ENCODE assay signal across 11 cellular contexts in the genomic region with DNA sequence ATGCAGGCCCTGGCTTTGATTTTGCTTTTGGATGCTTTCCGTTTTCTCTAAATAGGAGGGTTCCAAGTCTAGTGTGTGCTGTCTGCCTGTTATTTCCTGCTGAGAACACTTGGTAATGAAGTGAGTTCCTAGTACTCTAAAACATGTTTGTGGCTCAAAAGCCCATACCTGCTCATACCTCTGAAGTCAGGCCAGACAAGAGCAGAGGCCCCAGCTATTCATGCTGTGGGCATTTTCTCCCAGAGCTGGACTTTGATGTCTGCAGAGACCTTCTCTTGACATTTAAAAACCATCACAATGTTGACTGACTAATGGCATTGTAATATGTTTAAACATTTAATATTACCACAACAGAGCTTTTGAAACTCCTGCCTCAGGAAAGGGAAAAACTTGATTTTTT.
A peak's percentile ranks its signal among the peaks of the same experiment; 100 is the strongest.
DNase-seq lines count a peak whose midpoint lies in the region; TF ChIP-seq lines count a peak whose summit lies in the region.
"Had no signal": no experiment of that assay in that cellular context is flagged by ENCODE, and none has a peak within 500 bp of the region (broad histone marks: within the 10 kb centered on the region; RNA-seq: fewer than 3 reads in every experiment).

No MANE protein-coding gene starts in this region.

- TF ChIP-seq CTCF in brain microvascular endothelial cell (IDR thresholded peaks at IDR 0.05; ENCODE audit: low read depth, low read length, missing control alignments), result no peak

- H3K9me3 ChIP-seq in subcutaneous abdominal adipose tissue (ENCODE audit: control insufficient read depth in 5 of 5, low read length in 5 of 5), result no peaks in the 10 kb centered on the region

- DNase-seq in HT1080 (ENCODE audit: low read depth) (peak; percentile 42), caudate nucleus (lab: John Stamatoyannopoulos, UW) (no peak), kidney glomerular epithelial cell (lab: John Stamatoyannopoulos, UW) (peak; percentile 59), activated T-cell treated with anti-CD3 and anti-CD28 coated beads for 4 hours (no peak), brain microvascular endothelial cell (no peak)
- no peak for DNase-seq in effector CD4-positive, alpha-beta T cell
- DNase-seq: COR-L47, natural killer cell, NCI-H1436, T-helper 1 cell had no signal

- peak overlapping the region; percentile 22 for H3K27ac ChIP-seq in caudate nucleus (ENCODE audit: low read depth, low read length)
- H3K27ac ChIP-seq in subcutaneous abdominal adipose tissue (ENCODE audit: low read depth, low read length), result peak overlapping the region; percentile 75
- no peak overlapping the region for H3K27ac ChIP-seq in brain microvascular endothelial cell

- H3K27me3 ChIP-seq in subcutaneous abdominal adipose tissue (ENCODE audit: control insufficient read depth in 5 of 5, insufficient read depth in 4 of 5, low read length in 5 of 5), result no peaks in the 10 kb centered on the region
- H3K27me3 ChIP-seq in brain microvascular endothelial cell (replicated peaks), result peaks cover 2% of the 10 kb centered on the region

- no peaks in the 10 kb centered on the region for H3K36me3 ChIP-seq in subcutaneous abdominal adipose tissue (ENCODE audit: control insufficient read depth in 5 of 5, insufficient read depth in 5 of 5, low read length in 5 of 5)
- no peaks in the 10 kb centered on the region for H3K36me3 ChIP-seq in brain microvascular endothelial cell (replicated peaks)

- in situ Hi-C loops in brain microvascular endothelial cell (cut with HindIII; ENCODE audit: low pct_ligation_motif_present, low sequenced_read_pairs), result no loop called here

- H3K4me3 ChIP-seq in subcutaneous abdominal adipose tissue (ENCODE audit: low read depth in 1 of 5, low read length in 5 of 5) (no peak overlapping the region), brain microvascular endothelial cell (ENCODE audit: low read depth, low read length) (no peak overlapping the region)

- H3K4me1 ChIP-seq in subcutaneous abdominal adipose tissue (ENCODE audit: control insufficient read depth in 5 of 5, insufficient read depth in 5 of 5, low read length in 5 of 5), result peaks cover 17 to 38% (median 30%) of the 10 kb centered on the region in 5 donors

- peak overlapping the region in 2 of 5 donors; percentile 41 to 52 for H3K9ac ChIP-seq in subcutaneous abdominal adipose tissue (ENCODE audit: low read length in 5 of 5)

Comparison
In these comparisons a context has a peak if more than half of its experiments do, and no peak if none do; other contexts are left out.
1. DNase-seq: peak in HT1080 (single experiment) and kidney glomerular epithelial cell (single experiment); none in caudate nucleus (0 of 61), activated T-cell treated with anti-CD3 and anti-CD28 coated beads for 4 hours (single experiment), effector CD4-positive, alpha-beta T cell (single experiment) and brain microvascular endothelial cell (single experiment).